23 cellular contexts compared by ENCODE assay signal in the genomic region with DNA sequence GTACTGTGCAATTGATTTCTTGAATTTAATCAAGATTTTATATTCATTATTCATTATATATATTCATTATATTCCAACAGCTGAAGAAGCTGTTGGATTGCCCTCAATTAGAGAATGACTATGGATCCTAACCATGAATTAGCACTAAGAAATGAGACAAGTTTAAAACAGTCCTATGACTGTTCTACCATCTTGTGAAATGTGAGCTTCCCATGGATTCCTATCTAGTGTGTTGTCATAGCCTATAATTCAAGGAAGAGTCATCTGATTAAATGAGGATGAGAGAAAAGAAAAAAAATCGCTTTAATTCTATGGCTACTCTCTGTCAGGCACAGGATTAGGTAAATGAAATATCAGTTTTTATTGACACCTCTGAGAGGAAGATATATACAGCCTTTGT.
A peak's percentile ranks its signal among the peaks of the same experiment; 100 is the strongest.
DNase-seq lines count a peak whose midpoint lies in the region; TF ChIP-seq lines count a peak whose summit lies in the region.
"Had no signal": no experiment of that assay in that cellular context is flagged by ENCODE, and none has a peak within 500 bp of the region (broad histone marks: within the 10 kb centered on the region; RNA-seq: fewer than 3 reads in every experiment).

No MANE protein-coding gene starts in this region.

- no peak for TF ChIP-seq CTCF in fibroblast of mammary gland (conservative IDR thresholded peaks at IDR 0.05; ENCODE audit: control insufficient read depth, insufficient read depth, low read depth, low read length)

- no peak overlapping the region for H3K4me3 ChIP-seq in fibroblast of mammary gland (ENCODE audit: control insufficient read depth, low read depth, low read length)
- H3K4me3 ChIP-seq: dorsolateral prefrontal cortex, esophagus squamous epithelium, ovary, PC-9, transverse colon had no signal

- peak; percentile 4 for DNase-seq in GM03348 (ENCODE audit: low spot score)
- DNase-seq in M059J (ENCODE audit: low read depth) = peak; percentile 36
- DNase-seq in fibroblast of mammary gland (ENCODE audit: low read depth) = peak; percentile 61
- DNase-seq in DMS 273 treated with DMSO at 0.1 percent for 48 hours (lab: John Stamatoyannopoulos, UW) = no peak
- DNase-seq in NCI-H82 (lab: John Stamatoyannopoulos, UW) = no peak
- DNase-seq in NCI-H1417 treated with DMSO at 0.1 percent for 48 hours (lab: John Stamatoyannopoulos, UW) = no peak
- no peak for DNase-seq in activated CD4-positive, alpha-beta T cell treated with anti-CD3 and anti-CD28 coated beads for 4 hours
- DNase-seq: activated CD8-positive, alpha-beta T cell treated with anti-CD3 and anti-CD28 coated beads, Interleukin-2, amount 10 ng/mL, durations not matched to agents 7 days and 5 days; activated naive CD4-positive, alpha-beta T cell treated with anti-CD3 and anti-CD28 coated beads for 36 hours; AML-193; CD8-positive, alpha-beta T cell; dorsolateral prefrontal cortex; esophagus squamous epithelium; glutamatergic neuron; KG1; MM.1S; NCI-H226; NCI-H526 treated with DMSO at 0.1 percent for 48 hours; nephron progenitor cell; ovary; PC-9; T-helper 2 cell; transverse colon had no signal

Comparison
In these comparisons a context has a peak if more than half of its experiments do, and no peak if none do; other contexts are left out.
1. DNase-seq: peak in GM03348 (single experiment), M059J (single experiment) and fibroblast of mammary gland (single experiment); none in DMS 273 treated with DMSO at 0.1 percent for 48 hours (single experiment), NCI-H82 (single experiment), NCI-H1417 treated with DMSO at 0.1 percent for 48 hours (single experiment) and activated CD4-positive, alpha-beta T cell treated with anti-CD3 and anti-CD28 coated beads for 4 hours (0 of 2).